8 cellular contexts compared by ENCODE assay signal in the genomic region with DNA sequence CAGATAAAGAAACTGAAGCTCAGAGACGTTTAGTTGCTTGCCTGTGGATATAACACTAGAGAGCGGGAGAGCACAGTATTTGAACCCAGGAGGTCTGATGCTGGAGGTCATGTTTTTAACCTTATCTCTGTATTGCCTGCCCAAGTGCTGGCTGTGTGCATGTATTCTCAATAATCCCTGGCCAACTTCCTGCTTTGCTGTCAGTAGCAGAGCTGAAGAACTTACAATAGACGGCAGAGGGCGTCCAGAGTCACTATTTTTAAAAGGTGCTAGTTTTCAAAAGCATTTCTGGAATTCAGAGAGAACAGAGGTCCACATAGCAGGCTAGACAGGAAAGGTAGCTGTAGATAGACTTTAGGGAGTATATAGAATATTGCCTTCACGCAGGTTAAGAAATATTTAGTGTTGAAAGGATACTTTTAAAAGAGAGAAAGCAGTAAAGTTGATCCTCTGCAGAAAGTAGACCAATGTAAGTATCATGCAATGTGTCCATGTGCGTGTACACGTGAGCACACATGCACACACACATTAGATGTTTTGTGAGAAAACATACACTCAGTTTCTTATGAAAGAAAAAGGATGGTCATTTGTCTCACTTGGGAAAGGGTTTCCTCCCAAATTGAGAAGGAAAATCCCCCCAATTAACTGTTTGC. TPM values are rescaled to one million over a fixed set of nuclear protein-coding genes. Genes with fewer than 3 reads are reported as not detected.
DNase-seq lines count a peak whose midpoint lies in the region; ATAC-seq, FAIRE-seq and TF ChIP-seq lines count a peak whose summit lies in the region.

No MANE protein-coding gene starts in this region.

- H3K27me3 ChIP-seq in Peyer's patch (no peaks in the 10 kb centered on the region), K562 (ENCODE audit: control insufficient read depth in 2 of 2, insufficient read depth in 2 of 2, low read length in 2 of 2) (no peaks in the 10 kb centered on the region), smooth muscle cell (ENCODE audit: low read depth) (no peaks in the 10 kb centered on the region)

- WGBS in K562 (ENCODE audit: insufficient coverage, low coverage, missing lambda C conversion rate), result 26% methylated on average over 7 of the region's 7 CpGs
- WGBS in smooth muscle cell (ENCODE audit: low lambda C conversion rate), result 47% methylated on average over 7 of the region's 7 CpGs

- H3K36me3 ChIP-seq in Peyer's patch, result peaks cover 0 to 6% (median 0%) of the 10 kb centered on the region in 3 donors
- peaks cover 21% of the 10 kb centered on the region for H3K36me3 ChIP-seq in K562 (ENCODE audit: control insufficient read depth, insufficient read depth, low read length)
- no peaks in the 10 kb centered on the region for H3K36me3 ChIP-seq in smooth muscle cell (ENCODE audit: low read depth)

- no peaks in the 10 kb centered on the region for H3K9me3 ChIP-seq in Peyer's patch
- H3K9me3 ChIP-seq in K562 (replicated peaks; ENCODE audit: control insufficient read depth, insufficient read depth, low read depth, low read length), result no peaks in the 10 kb centered on the region
- H3K9me3 ChIP-seq in smooth muscle cell (replicated peaks; ENCODE audit: low read depth), result no peaks in the 10 kb centered on the region

- H3K27ac ChIP-seq in Peyer's patch, result no peak overlapping the region
- H3K27ac ChIP-seq in K562 (ENCODE audit: extremely low read depth, low read depth, low read length), result no peak overlapping the region
- no peak overlapping the region for H3K27ac ChIP-seq in smooth muscle cell (ENCODE audit: low read depth)

- H2AFZ ChIP-seq in K562 (ENCODE audit: low read depth, low read length), result no peak overlapping the region
- no peak overlapping the region for H2AFZ ChIP-seq in smooth muscle cell (ENCODE audit: low read depth)

- TF ChIP-seq EP300 in K562 (IDR thresholded peaks at IDR 0.05; ENCODE audit: low read length), result no peak

- DNase-seq in GDM1 (lab: John Stamatoyannopoulos, UW) (peak; percentile 57), KBM-7 (peak; percentile 77), Peyer's patch (peak in 2 of 3 donors; percentile 40 to 80), K562 (ENCODE audit: extremely low read depth in 1 of 4, low spot score in 3 of 4) (peak; percentile 26 to 80 (median 42)), iPS-NIHi11 (ENCODE audit: low spot score) (peak; percentile 53), smooth muscle cell (lab: John Stamatoyannopoulos, UW; ENCODE audit: unreplicated experiment) (no peak), HK-2 (ENCODE audit: unreplicated experiment) (no peak)

- no peaks in the 10 kb centered on the region for H3K4me1 ChIP-seq in Peyer's patch
- H3K4me1 ChIP-seq in K562 (replicated peaks in 1 of 2; ENCODE audit: control insufficient read depth in 2 of 2, insufficient read depth in 2 of 2, low read length in 2 of 2), result no peaks in the 10 kb centered on the region; a peak in 1 of 5 replicates
- H3K4me1 ChIP-seq in smooth muscle cell (ENCODE audit: low read depth), result peaks cover 6% of the 10 kb centered on the region

- H3K9me1 ChIP-seq in K562 (ENCODE audit: control insufficient read depth, insufficient read depth, low read length), result no peaks in the 10 kb centered on the region

- no peaks in the 10 kb centered on the region for H3K79me2 ChIP-seq in K562 (ENCODE audit: control insufficient read depth, insufficient read depth, low read length)
- no peaks in the 10 kb centered on the region for H3K79me2 ChIP-seq in smooth muscle cell (ENCODE audit: low read depth)

- ATAC-seq in GM21529 (IDR thresholded peaks at IDR 0.05; ENCODE audit: unreplicated experiment) (peak; percentile 85), K562 (peak; percentile 98)

- no peak overlapping the region for H3K9ac ChIP-seq in K562 (ENCODE audit: insufficient read depth in 1 of 2, low read depth in 2 of 2, low read length in 2 of 2)
- H3K9ac ChIP-seq in smooth muscle cell (ENCODE audit: low read depth), result no peak overlapping the region

- FAIRE-seq in K562 (lab: Jason Lieb, UNC), result peak; percentile 97

- CTCF ChIA-PET in K562 (lab: Yijun Ruan, JAX; ENCODE audit: low intra/inter-chr PET ratio), result interaction anchor here (1.1 to 2.9 kb wide), 2 partner anchors 157 to 477 kb away, joined by 5 to 26 read pairs; no protein-coding TSS in a partner anchor

- H4K20me1 ChIP-seq in K562 (replicated peaks; ENCODE audit: control insufficient read depth, insufficient read depth, low read length), result no peaks in the 10 kb centered on the region
- no peaks in the 10 kb centered on the region for H4K20me1 ChIP-seq in smooth muscle cell (ENCODE audit: low read depth)

- peaks cover 10% of the 10 kb centered on the region for H3F3A ChIP-seq in smooth muscle cell (ENCODE audit: low read depth)

- in situ Hi-C loops in KBM-7 (cut with MboI; ENCODE audit: low pct_unique_long_range_greater_than_20kb, low sequenced_read_pairs), result loop anchor here (25.0 kb wide), 1 partner anchor 146 kb away; a partner anchor contains a TSS
- in situ Hi-C loops in K562 (cut with MboI), result no loop called here

- POLR2A ChIA-PET in K562 (lab: Yijun Ruan, JAX), result interaction anchor here (0.8 to 2.1 kb wide), 4 partner anchors 10 to 452 kb away, joined by 3 to 7 read pairs (median 6); no protein-coding TSS in a partner anchor

- TF ChIP-seq POLR2A in Peyer's patch (IDR thresholded peaks at IDR 0.05) (no peak), K562 (conservative IDR thresholded peaks at IDR 0.05) (no peak)

- TF ChIP-seq CTCF in Peyer's patch (IDR thresholded peaks at IDR 0.05) (peak in 5 of 6 experiments; percentile 39 to 84 (median 79)), K562 (IDR thresholded peaks at IDR 0.05 in 2 of 3, conservative IDR thresholded peaks at IDR 0.05 in 1 of 3; ENCODE audit: insufficient read depth in 2 of 3, low read depth in 1 of 3, low read length in 3 of 3) (peak; percentile 67 to 85 (median 75)), smooth muscle cell (IDR thresholded peaks at IDR 0.05; ENCODE audit: borderline replicate concordance, insufficient read depth, poor library complexity, severe bottlenecking) (peak; percentile 74)

- BruUV-seq in K562 (replicated peaks; lab: Mats Ljungman, UMichigan), result no TSS peak

- TF ChIP-seq RAD21 in K562 (CRISPR knock-in tag; conservative IDR thresholded peaks at IDR 0.05 in 1 of 2, IDR thresholded peaks at IDR 0.05 in 1 of 2), result peak; percentile 89 to 90

- H3K4me3 ChIP-seq in Peyer's patch (no peak overlapping the region), K562 (no peak overlapping the region), smooth muscle cell (no peak overlapping the region)

- H3K4me2 ChIP-seq in K562 (ENCODE audit: insufficient read depth, low read length), result no peak overlapping the region
- H3K4me2 ChIP-seq in smooth muscle cell, result no peak overlapping the region

- intact Hi-C loops in K562 (cut with micrococcal nuclease), result loop anchor here (1.0 to 2.0 kb wide), 3 partner anchors 158 to 476 kb away; no protein-coding TSS in a partner anchor

TF ChIP-seq in K562, 482 proteins besides CTCF, POLR2A, EP300 and RAD21 (continues in another document):
- TF ChIP-seq JUND (IDR thresholded peaks at IDR 0.05; ENCODE audit: borderline replicate concordance, low read depth, low read length) (peak; percentile 35; the same call in 1 of the 2 replicates), JUND (tag; IDR thresholded peaks at IDR 0.05; ENCODE audit: borderline replicate concordance, low read depth, low read length) (no peak), ELF1 (tag; IDR thresholded peaks at IDR 0.05) (peak; percentile 70), HSF4 (CRISPR knock-in tag; IDR thresholded peaks at IDR 0.05; ENCODE audit: borderline replicate concordance) (0 out of 2 replicates have a peak, but pooled peaks have one; percentile 16)

RNA-seq across cellular contexts. Expression of a gene that starts 46.3 kb away (rescaled TPM):
- total RNA-seq in Peyer's patch (10 to 100 TPM in 2 of 4 donors, 1 to 10 TPM in 2; 4.0 to 13.2 (median 8.7) TPM), K562 (2014; rRNA removed) (12.5 and 14.6 TPM in 2 replicates), K562 (2014; rRNA removed; fragmentation: Illumina TruSeq; extraction: Trizol) (18.3 and 19.4 TPM in 2 replicates), K562 (2015; rRNA removed; fragmentation: Illumina TruSeq; extraction: Trizol) (11.9 and 12.6 TPM in 2 replicates), K562 (2021) (18.7 and 20.6 TPM in 2 replicates), smooth muscle cell (8.5 and 10.0 TPM in 2 replicates)
- 14.6 and 25.8 TPM in 2 replicates for total RNA-seq in K562 (2011; cell fraction: chromatin; rRNA removed; ENCODE audit: low replicate concordance)
- total RNA-seq in K562 (2011; cell fraction: nucleolus; rRNA removed), result 9.7 and 10.5 TPM in 2 replicates
- 15.5 and 22.9 TPM in 2 replicates for total RNA-seq in K562 (2011; cell fraction: nucleoplasm; rRNA removed)
- polyA plus RNA-seq in K562 (2011; rRNA removed) (24.7 and 28.5 TPM in 2 replicates), K562 (2014; fragmentation: Illumina TruSeq; extraction: Trizol) (13.6 and 14.6 TPM in 2 replicates), K562 (2014; fragmentation: Nextera tagmentation; extraction: Ambion mirVana) (10 to 100 TPM; 18.6 to 19.6 TPM), K562 (2014; rRNA removed) (14.1 and 18.8 TPM in 2 replicates), smooth muscle cell (4.7 and 6.3 TPM in 2 replicates)
- polyA plus RNA-seq in K562 (2011; cell fraction: cytosol; rRNA removed), result 10.2 and 14.1 TPM in 2 replicates
- polyA plus RNA-seq in K562 (2011; cell fraction: nucleus; rRNA removed), result 19.5 and 27.6 TPM in 2 replicates
- polyA plus RNA-seq in K562 (2012), result 11.1 and 11.4 TPM in 2 replicates
- 26.3 and 26.7 TPM in 2 replicates for polyA minus RNA-seq in K562 (2011; rRNA and poly(A)+ RNA removed)
- 8.0 and 8.8 TPM in 2 replicates for polyA minus RNA-seq in K562 (2011; cell fraction: cytosol; rRNA and poly(A)+ RNA removed)
- 14.4 and 18.4 TPM in 2 replicates for polyA minus RNA-seq in K562 (2011; cell fraction: nucleus; rRNA and poly(A)+ RNA removed)

RNA-seq across cellular contexts. Expression of a gene that starts 46.4 kb away (rescaled TPM):
- 10 to 100 TPM; 20.8 to 39.6 (median 24.7) TPM for total RNA-seq in Peyer's patch
- total RNA-seq in K562 (2011; cell fraction: chromatin; rRNA removed; ENCODE audit: low replicate concordance), result 113 and 199 TPM in 2 replicates
- 69.4 and 77.0 TPM in 2 replicates for total RNA-seq in K562 (2011; cell fraction: nucleolus; rRNA removed)
- 108 and 163 TPM in 2 replicates for total RNA-seq in K562 (2011; cell fraction: nucleoplasm; rRNA removed)
- 79.2 and 90.9 TPM in 2 replicates for total RNA-seq in K562 (2014; rRNA removed)
- total RNA-seq in K562 (2014; rRNA removed; fragmentation: Illumina TruSeq; extraction: Trizol), result 127 and 130 TPM in 2 replicates
- 104 and 105 TPM in 2 replicates for total RNA-seq in K562 (2015; rRNA removed; fragmentation: Illumina TruSeq; extraction: Trizol)
- total RNA-seq in K562 (2021), result 96.7 and 97.6 TPM in 2 replicates
- 118 and 144 TPM in 2 replicates for polyA plus RNA-seq in K562 (2011; rRNA removed)
- 103 and 114 TPM in 2 replicates for polyA plus RNA-seq in K562 (2011; cell fraction: cytosol; rRNA removed)
- polyA plus RNA-seq in K562 (2011; cell fraction: nucleus; rRNA removed), result 77.8 and 78.9 TPM in 2 replicates
- polyA plus RNA-seq in K562 (2012), result 64.0 and 66.5 TPM in 2 replicates
- polyA plus RNA-seq in K562 (2014; fragmentation: Illumina TruSeq; extraction: Trizol), result 111 and 125 TPM in 2 replicates
- 100 to 1,000 TPM; 106 to 122 TPM for polyA plus RNA-seq in K562 (2014; fragmentation: Nextera tagmentation; extraction: Ambion mirVana)
- polyA plus RNA-seq in K562 (2014; rRNA removed), result 73.6 and 79.9 TPM in 2 replicates
- polyA minus RNA-seq in K562 (2011; rRNA and poly(A)+ RNA removed), result 143 and 145 TPM in 2 replicates
- polyA minus RNA-seq in K562 (2011; cell fraction: cytosol; rRNA and poly(A)+ RNA removed), result 90.5 and 106 TPM in 2 replicates
- 64.1 and 85.1 TPM in 2 replicates for polyA minus RNA-seq in K562 (2011; cell fraction: nucleus; rRNA and poly(A)+ RNA removed)
- total RNA-seq in smooth muscle cell, result 38.3 and 47.8 TPM in 2 replicates
- polyA plus RNA-seq in smooth muscle cell, result 36.7 and 41.0 TPM in 2 replicates

Comparison
In these comparisons a context has a peak if more than half of its experiments do, and no peak if none do; other contexts are left out.
1. DNase-seq: peak in GDM1 (single experiment), KBM-7 (single experiment), Peyer's patch (2 of 3), K562 (4 of 4) and iPS-NIHi11 (single experiment); none in smooth muscle cell (single experiment) and HK-2 (single experiment).
2. Peak in every context shown above with its lines, with median percentiles within 50 percentile points of each other: CTCF ChIP-seq.